In genomic region chr11:72239296-72239848, GRCh38 we compare ENCODE assay signal across 9 cellular contexts. TPM values are rescaled to one million over a fixed set of nuclear protein-coding genes. Genes with fewer than 3 reads are reported as not detected.
DNase-seq lines count a peak whose midpoint lies in the region; ATAC-seq and TF ChIP-seq lines count a peak whose summit lies in the region.
"Had no signal": no experiment of that assay in that cellular context is flagged by ENCODE, and none has a peak within 500 bp of the region (broad histone marks: within the 10 kb centered on the region; RNA-seq: fewer than 3 reads in every experiment).

No MANE protein-coding gene starts in this region.

- H3K4me3 Mint-ChIP-seq in activated T-cell treated with anti-CD3 and anti-CD28 coated beads, Interleukin-2, amount 50 U/mL, for 4 hours = peak overlapping the region; percentile 43
- H3K4me3 Mint-ChIP-seq in nephron progenitor cell = peak overlapping the region; percentile 82

- H3K27me3 ChIP-seq in Peyer's patch = peaks cover 5 to 24% of the 10 kb centered on the region in 2 donors
- peaks cover 0 to 16% of the 10 kb centered on the region in 2 donors for H3K27me3 ChIP-seq in esophagus (ENCODE audit: control insufficient read depth in 1 of 2, insufficient read depth in 2 of 2, low read length in 2 of 2)

- no peak for DNase-seq in activated T-cell treated with anti-CD3 and anti-CD28 coated beads, Interleukin-2, amount 50 U/mL, for 4 hours
- DNase-seq in activated T-cell treated with anti-CD3 and anti-CD28 coated beads for 4 hours (no peak), Peyer's patch (peak in 1 of 3 donors; percentile 66), nephron progenitor cell (peak; percentile 34), NAMALWA (ENCODE audit: low spot score) (no peak), activated gamma-delta T cell treated with Interleukin-2 at 50 U/mL for 16 hours (no peak), T-helper 9 cell (no peak)

- no peak overlapping the region for H3K27ac Mint-ChIP-seq in nephron progenitor cell

- H3K9me3 ChIP-seq in Peyer's patch = peaks cover 0 to 11% (median 0%) of the 10 kb centered on the region in 4 donors
- no peaks in the 10 kb centered on the region for H3K9me3 ChIP-seq in esophagus (ENCODE audit: control insufficient read depth in 2 of 2, insufficient read depth in 1 of 2, low read depth in 1 of 2, low read length in 1 of 2)

- H3K27me3 Mint-ChIP-seq in activated T-cell treated with anti-CD3 and anti-CD28 coated beads, Interleukin-2, amount 50 U/mL, for 4 hours (ENCODE audit: low read depth) = peaks cover 41% of the 10 kb centered on the region
- peaks cover 53% of the 10 kb centered on the region for H3K27me3 Mint-ChIP-seq in nephron progenitor cell (ENCODE audit: low read depth, poor library complexity)

- H3K4me3 ChIP-seq in Peyer's patch (peak overlapping the region; percentile 14 to 59 (median 42)), esophagus (ENCODE audit: low read depth in 1 of 2, low read length in 2 of 2) (peak overlapping the region; percentile 0 to 1)

- H3K9me3 Mint-ChIP-seq in activated T-cell treated with anti-CD3 and anti-CD28 coated beads, Interleukin-2, amount 50 U/mL, for 4 hours = no peaks in the 10 kb centered on the region
- H3K9me3 Mint-ChIP-seq in nephron progenitor cell = peaks cover 14% of the 10 kb centered on the region
- H3K9me3 Mint-ChIP-seq: activated naive CD4-positive, alpha-beta T cell treated with anti-CD3 and anti-CD28 coated beads, Interleukin-2, amount 50 U/mL, for 72 hours had no signal

- peaks cover 9% of the 10 kb centered on the region for H3K36me3 Mint-ChIP-seq in activated T-cell treated with anti-CD3 and anti-CD28 coated beads, Interleukin-2, amount 50 U/mL, for 4 hours (ENCODE audit: insufficient read depth)
- H3K36me3 Mint-ChIP-seq in nephron progenitor cell (ENCODE audit: low read depth) = peaks cover 12% of the 10 kb centered on the region

- H3K36me3 ChIP-seq in Peyer's patch = peaks cover 0 to 42% (median 0%) of the 10 kb centered on the region in 3 donors
- peaks cover 8 to 26% of the 10 kb centered on the region in 2 donors for H3K36me3 ChIP-seq in esophagus (ENCODE audit: control insufficient read depth in 2 of 2, insufficient read depth in 2 of 2, low read length in 1 of 2)

- peak in 1 of 2 donors; percentile 16 for ATAC-seq in activated T-cell treated with anti-CD3 and anti-CD28 coated beads, Interleukin-2, amount 50 U/mL, for 4 hours

- no peak for TF ChIP-seq POLR2A in Peyer's patch (IDR thresholded peaks at IDR 0.05)

- H3K4me1 ChIP-seq in Peyer's patch (peaks cover 12 to 60% (median 24%) of the 10 kb centered on the region in 4 donors), esophagus (ENCODE audit: control insufficient read depth in 2 of 2, insufficient read depth in 2 of 2, low read length in 1 of 2) (peaks cover 3 to 20% of the 10 kb centered on the region in 2 donors)

- H3K4me1 Mint-ChIP-seq in activated T-cell treated with anti-CD3 and anti-CD28 coated beads, Interleukin-2, amount 50 U/mL, for 4 hours (ENCODE audit: low read depth) = peaks cover 23% of the 10 kb centered on the region
- peaks cover 50% of the 10 kb centered on the region for H3K4me1 Mint-ChIP-seq in nephron progenitor cell

- H3K27ac ChIP-seq in Peyer's patch = peak overlapping the region in 1 of 4 donors; percentile 26
- H3K27ac ChIP-seq in esophagus (ENCODE audit: low read depth in 2 of 2, low read length in 1 of 2) = peak overlapping the region; percentile 27 to 56

- 18 to 21% methylated on average over 25 to 27 of the region's 27 CpGs for WGBS in esophagus, 2 donors

- no peak for TF ChIP-seq CTCF in Peyer's patch (IDR thresholded peaks at IDR 0.05)
- TF ChIP-seq CTCF in nephron progenitor cell (IDR thresholded peaks at IDR 0.05) = no peak

RNA-seq across cellular contexts. Expression of gene PHOX2A, which starts 4.6 kb away (rescaled TPM):
- not detected for total RNA-seq in activated T-cell treated with anti-CD3 and anti-CD28 coated beads, Interleukin-2, amount 50 U/mL, for 4 hours
- not detected for total RNA-seq in Peyer's patch
- not detected for polyA plus RNA-seq in esophagus
- total RNA-seq: activated naive CD4-positive, alpha-beta T cell treated with anti-CD3 and anti-CD28 coated beads, Interleukin-2, amount 50 U/mL, for 72 hours had no signal

RNA-seq across cellular contexts. Expression of gene INPPL1, which starts 14.8 kb away (rescaled TPM):
- total RNA-seq in activated T-cell treated with anti-CD3 and anti-CD28 coated beads, Interleukin-2, amount 50 U/mL, for 4 hours = 10 to 100 TPM; 69.5 to 90.2 (median 79.5) TPM
- total RNA-seq in Peyer's patch = 100 to 1,000 TPM; 106 to 198 (median 179) TPM
- 10 to 100 TPM; 28.9 to 88.1 TPM for polyA plus RNA-seq in esophagus

RNA-seq across cellular contexts. Expression of gene FOLR2, which starts 22.8 kb away (rescaled TPM):
- not detected for total RNA-seq in activated T-cell treated with anti-CD3 and anti-CD28 coated beads, Interleukin-2, amount 50 U/mL, for 4 hours
- 10 to 100 TPM in 1 of 4 donors, 1 to 10 TPM in 2, not detected in 1; 3.5 to 15.8 (median 8.0) TPM for total RNA-seq in Peyer's patch
- 1 to 10 TPM; 1.1 to 2.8 TPM for polyA plus RNA-seq in esophagus
- total RNA-seq: activated naive CD4-positive, alpha-beta T cell treated with anti-CD3 and anti-CD28 coated beads, Interleukin-2, amount 50 U/mL, for 72 hours had no signal

RNA-seq across cellular contexts. Expression of gene FOLR1, which starts 47.4 kb away (rescaled TPM):
- total RNA-seq in activated T-cell treated with anti-CD3 and anti-CD28 coated beads, Interleukin-2, amount 50 U/mL, for 4 hours = under 1 TPM in 2 of 3 donors, not detected in 1; 0.20 to 0.24 TPM
- not detected for total RNA-seq in Peyer's patch
- under 1 TPM; 0.26 to 0.94 TPM for polyA plus RNA-seq in esophagus
- total RNA-seq: activated naive CD4-positive, alpha-beta T cell treated with anti-CD3 and anti-CD28 coated beads, Interleukin-2, amount 50 U/mL, for 72 hours had no signal
